Comparison of ENCODE assay signal across 1 cellular context in the genomic region with DNA sequence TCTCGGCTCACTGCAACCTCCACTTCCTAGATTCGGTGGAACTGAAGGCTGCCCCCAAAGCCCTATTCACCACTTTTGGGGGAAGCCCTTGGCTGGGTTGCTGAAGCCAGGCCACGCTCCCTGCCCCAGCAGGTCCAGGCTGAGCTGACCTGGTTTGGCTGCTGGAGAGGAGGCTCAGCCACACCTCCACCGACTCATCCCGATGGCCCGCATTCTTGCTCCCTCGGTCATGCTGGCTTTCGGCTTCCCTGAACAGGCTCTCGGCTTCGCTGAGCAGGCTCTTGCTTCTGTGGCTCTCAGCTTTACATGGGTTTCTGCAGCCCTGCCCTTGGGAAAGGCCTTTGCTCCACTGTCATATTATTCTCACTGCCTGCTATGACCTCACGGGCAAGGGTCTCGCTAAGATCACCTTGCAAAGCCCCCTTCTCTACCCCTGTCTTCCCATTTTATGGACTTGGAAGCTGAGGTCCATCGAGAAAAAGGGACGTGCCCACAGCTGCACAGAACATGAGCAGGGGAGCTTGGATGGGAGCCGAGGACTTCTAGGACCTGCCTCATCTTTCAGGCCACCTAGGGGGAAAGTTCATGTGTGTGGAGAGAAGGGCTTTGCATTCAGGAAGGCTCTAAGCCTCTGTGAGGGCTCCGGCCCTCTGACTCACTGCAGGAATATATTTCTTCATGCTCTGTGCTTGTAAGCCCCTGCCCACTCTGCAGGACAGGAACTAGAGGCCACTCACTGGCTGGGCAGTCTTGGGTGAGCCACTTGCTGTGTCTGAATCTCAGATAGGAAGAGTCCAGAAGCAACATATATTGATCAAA.
A peak's percentile ranks its signal among the peaks of the same experiment; 100 is the strongest.
TF ChIP-seq lines count a peak whose summit lies in the region.

No MANE protein-coding gene starts in this region.

TF ChIP-seq in HepG2, 621 proteins besides CTCF, POLR2A, EP300 and RAD21:
- peak; percentile 73 for TF ChIP-seq ZMYM3 (CRISPR knock-in tag; IDR thresholded peaks at IDR 0.05)
- TF ChIP-seq, protein P1, sequence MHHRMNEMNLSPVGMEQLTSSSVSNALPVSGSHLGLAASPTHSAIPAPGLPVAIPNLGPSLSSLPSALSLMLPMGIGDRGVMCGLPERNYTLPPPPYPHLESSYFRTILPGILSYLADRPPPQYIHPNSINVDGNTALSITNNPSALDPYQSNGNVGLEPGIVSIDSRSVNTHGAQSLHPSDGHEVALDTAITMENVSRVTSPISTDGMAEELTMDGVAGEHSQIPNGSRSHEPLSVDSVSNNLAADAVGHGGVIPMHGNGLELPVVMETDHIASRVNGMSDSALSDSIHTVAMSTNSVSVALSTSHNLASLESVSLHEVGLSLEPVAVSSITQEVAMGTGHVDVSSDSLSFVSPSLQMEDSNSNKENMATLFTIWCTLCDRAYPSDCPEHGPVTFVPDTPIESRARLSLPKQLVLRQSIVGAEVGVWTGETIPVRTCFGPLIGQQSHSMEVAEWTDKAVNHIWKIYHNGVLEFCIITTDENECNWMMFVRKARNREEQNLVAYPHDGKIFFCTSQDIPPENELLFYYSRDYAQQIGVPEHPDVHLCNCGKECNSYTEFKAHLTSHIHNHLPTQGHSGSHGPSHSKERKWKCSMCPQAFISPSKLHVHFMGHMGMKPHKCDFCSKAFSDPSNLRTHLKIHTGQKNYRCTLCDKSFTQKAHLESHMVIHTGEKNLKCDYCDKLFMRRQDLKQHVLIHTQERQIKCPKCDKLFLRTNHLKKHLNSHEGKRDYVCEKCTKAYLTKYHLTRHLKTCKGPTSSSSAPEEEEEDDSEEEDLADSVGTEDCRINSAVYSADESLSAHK (CRISPR knock-in tag; IDR thresholded peaks at IDR 0.05; ENCODE audit: borderline replicate concordance): no peak
- TF ChIP-seq CC2D1A (CRISPR knock-in tag; IDR thresholded peaks at IDR 0.05): no peak
- TF ChIP-seq SMARCC2 (IDR thresholded peaks at IDR 0.05): no peak
- 0 out of 2 replicates have a peak, but pooled peaks have one; percentile 16 for TF ChIP-seq FOSL2 (CRISPR knock-in tag; IDR thresholded peaks at IDR 0.05)
- peak; percentile 37; the same call in 1 of the 2 replicates for TF ChIP-seq ZNF253 (CRISPR knock-in tag; IDR thresholded peaks at IDR 0.05; ENCODE audit: borderline replicate concordance)
- TF ChIP-seq ZNF629 (CRISPR knock-in tag; conservative IDR thresholded peaks at IDR 0.05): peak; percentile 87
- TF ChIP-seq ZNF225 (CRISPR knock-in tag; IDR thresholded peaks at IDR 0.05): peak; percentile 23; the same call in 1 of the 2 replicates
- TF ChIP-seq, protein P2, sequence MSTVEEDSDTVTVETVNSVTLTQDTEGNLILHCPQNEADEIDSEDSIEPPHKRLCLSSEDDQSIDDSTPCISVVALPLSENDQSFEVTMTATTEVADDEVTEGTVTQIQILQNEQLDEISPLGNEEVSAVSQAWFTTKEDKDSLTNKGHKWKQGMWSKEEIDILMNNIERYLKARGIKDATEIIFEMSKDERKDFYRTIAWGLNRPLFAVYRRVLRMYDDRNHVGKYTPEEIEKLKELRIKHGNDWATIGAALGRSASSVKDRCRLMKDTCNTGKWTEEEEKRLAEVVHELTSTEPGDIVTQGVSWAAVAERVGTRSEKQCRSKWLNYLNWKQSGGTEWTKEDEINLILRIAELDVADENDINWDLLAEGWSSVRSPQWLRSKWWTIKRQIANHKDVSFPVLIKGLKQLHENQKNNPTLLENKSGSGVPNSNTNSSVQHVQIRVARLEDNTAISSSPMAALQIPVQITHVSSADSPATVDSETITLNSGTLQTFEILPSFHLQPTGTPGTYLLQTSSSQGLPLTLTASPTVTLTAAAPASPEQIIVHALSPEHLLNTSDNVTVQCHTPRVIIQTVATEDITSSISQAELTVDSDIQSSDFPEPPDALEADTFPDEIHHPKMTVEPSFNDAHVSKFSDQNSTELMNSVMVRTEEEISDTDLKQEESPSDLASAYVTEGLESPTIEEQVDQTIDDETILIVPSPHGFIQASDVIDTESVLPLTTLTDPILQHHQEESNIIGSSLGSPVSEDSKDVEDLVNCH (CRISPR knock-in tag; IDR thresholded peaks at IDR 0.05): no peak
- TF ChIP-seq, protein P3, sequence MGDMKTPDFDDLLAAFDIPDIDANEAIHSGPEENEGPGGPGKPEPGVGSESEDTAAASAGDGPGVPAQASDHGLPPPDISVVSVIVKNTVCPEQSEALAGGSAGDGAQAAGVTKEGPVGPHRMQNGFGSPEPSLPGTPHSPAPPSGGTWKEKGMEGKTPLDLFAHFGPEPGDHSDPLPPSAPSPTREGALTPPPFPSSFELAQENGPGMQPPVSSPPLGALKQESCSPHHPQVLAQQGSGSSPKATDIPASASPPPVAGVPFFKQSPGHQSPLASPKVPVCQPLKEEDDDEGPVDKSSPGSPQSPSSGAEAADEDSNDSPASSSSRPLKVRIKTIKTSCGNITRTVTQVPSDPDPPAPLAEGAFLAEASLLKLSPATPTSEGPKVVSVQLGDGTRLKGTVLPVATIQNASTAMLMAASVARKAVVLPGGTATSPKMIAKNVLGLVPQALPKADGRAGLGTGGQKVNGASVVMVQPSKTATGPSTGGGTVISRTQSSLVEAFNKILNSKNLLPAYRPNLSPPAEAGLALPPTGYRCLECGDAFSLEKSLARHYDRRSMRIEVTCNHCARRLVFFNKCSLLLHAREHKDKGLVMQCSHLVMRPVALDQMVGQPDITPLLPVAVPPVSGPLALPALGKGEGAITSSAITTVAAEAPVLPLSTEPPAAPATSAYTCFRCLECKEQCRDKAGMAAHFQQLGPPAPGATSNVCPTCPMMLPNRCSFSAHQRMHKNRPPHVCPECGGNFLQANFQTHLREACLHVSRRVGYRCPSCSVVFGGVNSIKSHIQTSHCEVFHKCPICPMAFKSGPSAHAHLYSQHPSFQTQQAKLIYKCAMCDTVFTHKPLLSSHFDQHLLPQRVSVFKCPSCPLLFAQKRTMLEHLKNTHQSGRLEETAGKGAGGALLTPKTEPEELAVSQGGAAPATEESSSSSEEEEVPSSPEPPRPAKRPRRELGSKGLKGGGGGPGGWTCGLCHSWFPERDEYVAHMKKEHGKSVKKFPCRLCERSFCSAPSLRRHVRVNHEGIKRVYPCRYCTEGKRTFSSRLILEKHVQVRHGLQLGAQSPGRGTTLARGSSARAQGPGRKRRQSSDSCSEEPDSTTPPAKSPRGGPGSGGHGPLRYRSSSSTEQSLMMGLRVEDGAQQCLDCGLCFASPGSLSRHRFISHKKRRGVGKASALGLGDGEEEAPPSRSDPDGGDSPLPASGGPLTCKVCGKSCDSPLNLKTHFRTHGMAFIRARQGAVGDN (CRISPR knock-in tag; IDR thresholded peaks at IDR 0.05): peak; percentile 34
- TF ChIP-seq, protein P4, sequence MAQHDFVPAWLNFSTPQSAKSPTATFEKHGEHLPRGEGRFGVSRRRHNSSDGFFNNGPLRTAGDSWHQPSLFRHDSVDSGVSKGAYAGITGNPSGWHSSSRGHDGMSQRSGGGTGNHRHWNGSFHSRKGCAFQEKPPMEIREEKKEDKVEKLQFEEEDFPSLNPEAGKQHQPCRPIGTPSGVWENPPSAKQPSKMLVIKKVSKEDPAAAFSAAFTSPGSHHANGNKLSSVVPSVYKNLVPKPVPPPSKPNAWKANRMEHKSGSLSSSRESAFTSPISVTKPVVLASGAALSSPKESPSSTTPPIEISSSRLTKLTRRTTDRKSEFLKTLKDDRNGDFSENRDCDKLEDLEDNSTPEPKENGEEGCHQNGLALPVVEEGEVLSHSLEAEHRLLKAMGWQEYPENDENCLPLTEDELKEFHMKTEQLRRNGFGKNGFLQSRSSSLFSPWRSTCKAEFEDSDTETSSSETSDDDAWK (CRISPR knock-in tag; IDR thresholded peaks at IDR 0.05): no peak
- 0 out of 2 replicates have a peak, but pooled peaks have one; percentile 32 for TF ChIP-seq NRL (CRISPR knock-in tag; IDR thresholded peaks at IDR 0.05; ENCODE audit: borderline replicate concordance)
- TF ChIP-seq, protein P5, sequence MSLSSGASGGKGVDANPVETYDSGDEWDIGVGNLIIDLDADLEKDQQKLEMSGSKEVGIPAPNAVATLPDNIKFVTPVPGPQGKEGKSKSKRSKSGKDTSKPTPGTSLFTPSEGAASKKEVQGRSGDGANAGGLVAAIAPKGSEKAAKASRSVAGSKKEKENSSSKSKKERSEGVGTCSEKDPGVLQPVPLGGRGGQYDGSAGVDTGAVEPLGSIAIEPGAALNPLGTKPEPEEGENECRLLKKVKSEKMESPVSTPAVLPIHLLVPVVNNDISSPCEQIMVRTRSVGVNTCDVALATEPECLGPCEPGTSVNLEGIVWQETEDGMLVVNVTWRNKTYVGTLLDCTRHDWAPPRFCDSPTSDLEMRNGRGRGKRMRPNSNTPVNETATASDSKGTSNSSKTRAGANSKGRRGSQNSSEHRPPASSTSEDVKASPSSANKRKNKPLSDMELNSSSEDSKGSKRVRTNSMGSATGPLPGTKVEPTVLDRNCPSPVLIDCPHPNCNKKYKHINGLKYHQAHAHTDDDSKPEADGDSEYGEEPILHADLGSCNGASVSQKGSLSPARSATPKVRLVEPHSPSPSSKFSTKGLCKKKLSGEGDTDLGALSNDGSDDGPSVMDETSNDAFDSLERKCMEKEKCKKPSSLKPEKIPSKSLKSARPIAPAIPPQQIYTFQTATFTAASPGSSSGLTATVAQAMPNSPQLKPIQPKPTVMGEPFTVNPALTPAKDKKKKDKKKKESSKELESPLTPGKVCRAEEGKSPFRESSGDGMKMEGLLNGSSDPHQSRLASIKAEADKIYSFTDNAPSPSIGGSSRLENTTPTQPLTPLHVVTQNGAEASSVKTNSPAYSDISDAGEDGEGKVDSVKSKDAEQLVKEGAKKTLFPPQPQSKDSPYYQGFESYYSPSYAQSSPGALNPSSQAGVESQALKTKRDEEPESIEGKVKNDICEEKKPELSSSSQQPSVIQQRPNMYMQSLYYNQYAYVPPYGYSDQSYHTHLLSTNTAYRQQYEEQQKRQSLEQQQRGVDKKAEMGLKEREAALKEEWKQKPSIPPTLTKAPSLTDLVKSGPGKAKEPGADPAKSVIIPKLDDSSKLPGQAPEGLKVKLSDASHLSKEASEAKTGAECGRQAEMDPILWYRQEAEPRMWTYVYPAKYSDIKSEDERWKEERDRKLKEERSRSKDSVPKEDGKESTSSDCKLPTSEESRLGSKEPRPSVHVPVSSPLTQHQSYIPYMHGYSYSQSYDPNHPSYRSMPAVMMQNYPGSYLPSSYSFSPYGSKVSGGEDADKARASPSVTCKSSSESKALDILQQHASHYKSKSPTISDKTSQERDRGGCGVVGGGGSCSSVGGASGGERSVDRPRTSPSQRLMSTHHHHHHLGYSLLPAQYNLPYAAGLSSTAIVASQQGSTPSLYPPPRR (CRISPR knock-in tag; IDR thresholded peaks at IDR 0.05; ENCODE audit: borderline replicate concordance): no peak
- 0 out of 2 replicates have a peak, but pooled peaks have one; percentile 57 for TF ChIP-seq SALL2 (CRISPR knock-in tag; IDR thresholded peaks at IDR 0.05)
- 0 out of 2 replicates have a peak, but pooled peaks have one; percentile 16 for TF ChIP-seq MYC (CRISPR knock-in tag; IDR thresholded peaks at IDR 0.05; ENCODE audit: borderline replicate concordance)
